9 cellular contexts compared by ENCODE assay signal in genomic region chr4:3305610-3306371, GRCh38. TPM values are rescaled to one million over a fixed set of nuclear protein-coding genes. Genes with fewer than 3 reads are reported as not detected.
DNase-seq lines count a peak whose midpoint lies in the region; ATAC-seq and TF ChIP-seq lines count a peak whose summit lies in the region.
"Had no signal": no experiment of that assay in that cellular context is flagged by ENCODE, and none has a peak within 500 bp of the region (broad histone marks: within the 10 kb centered on the region; RNA-seq: fewer than 3 reads in every experiment).

No MANE protein-coding gene starts in this region.

- ATAC-seq in HG03521 (IDR thresholded peaks at IDR 0.05; ENCODE audit: unreplicated experiment) = no peak

- H3K4me3 ChIP-seq in WERI-Rb-1 (ENCODE audit: low read depth, low read length) (no peak overlapping the region), tibial artery (no peak overlapping the region)
- H3K4me3 ChIP-seq: PC-9 had no signal

- no peak for TF ChIP-seq CTCF in WERI-Rb-1 (IDR thresholded peaks at IDR 0.05; ENCODE audit: low read depth, low read length)
- TF ChIP-seq CTCF in tibial artery (IDR thresholded peaks at IDR 0.05) = no peak

- no peaks in the 10 kb centered on the region for H3K27me3 Mint-ChIP-seq in activated naive CD4-positive, alpha-beta T cell treated with anti-CD3 and anti-CD28 coated beads for 36 hours (ENCODE audit: low read depth)

- H3K4me3 Mint-ChIP-seq in activated naive CD4-positive, alpha-beta T cell treated with anti-CD3 and anti-CD28 coated beads for 36 hours = peak overlapping the region; percentile 46

- peak; percentile 73 for DNase-seq in activated naive CD4-positive, alpha-beta T cell treated with anti-CD3 and anti-CD28 coated beads for 36 hours
- no peak for DNase-seq in activated naive CD4-positive, alpha-beta T cell treated with Interleukin-2 at 50 U/mL for 16 hours
- no peak for DNase-seq in WERI-Rb-1
- DNase-seq in islet precursor cell = peak; percentile 43
- DNase-seq in tibial artery = peak; percentile 13 to 31
- DNase-seq in effector CD4-positive, alpha-beta T cell = no peak
- no peak for DNase-seq in SW 1271 (lab: John Stamatoyannopoulos, UW)
- DNase-seq: PC-9 had no signal

- peak overlapping the region; percentile 46 for H3K27ac ChIP-seq in WERI-Rb-1
- H3K27ac ChIP-seq in tibial artery = no peak overlapping the region
- H3K27ac ChIP-seq: PC-9 had no signal

- no peaks in the 10 kb centered on the region for H3K9me3 Mint-ChIP-seq in activated naive CD4-positive, alpha-beta T cell treated with anti-CD3 and anti-CD28 coated beads for 36 hours

- H3K27me3 ChIP-seq in WERI-Rb-1 (ENCODE audit: insufficient read depth, low read depth, severe bottlenecking) = no peaks in the 10 kb centered on the region
- no peaks in the 10 kb centered on the region for H3K27me3 ChIP-seq in tibial artery

- intact Hi-C loops in activated naive CD4-positive, alpha-beta T cell treated with anti-CD3 and anti-CD28 coated beads for 36 hours (cut with micrococcal nuclease) = no loop called here
- intact Hi-C loops in tibial artery (cut with DNase I; ENCODE audit: low total_unique reads) = no loop called here

- H3K4me1 Mint-ChIP-seq in activated naive CD4-positive, alpha-beta T cell treated with anti-CD3 and anti-CD28 coated beads for 36 hours (ENCODE audit: low read depth) = peaks cover 51% of the 10 kb centered on the region

- H3K36me3 ChIP-seq in WERI-Rb-1 (peaks cover 3% of the 10 kb centered on the region; the same call in 1 of the 2 replicates), tibial artery (no peaks in the 10 kb centered on the region)

- no peaks in the 10 kb centered on the region for H3K36me3 Mint-ChIP-seq in activated naive CD4-positive, alpha-beta T cell treated with anti-CD3 and anti-CD28 coated beads for 36 hours (ENCODE audit: low read depth)

- H3K27ac Mint-ChIP-seq in activated naive CD4-positive, alpha-beta T cell treated with anti-CD3 and anti-CD28 coated beads for 36 hours = peak overlapping the region; percentile 85

- H3K9me3 ChIP-seq in WERI-Rb-1 (ENCODE audit: severe bottlenecking) = no peaks in the 10 kb centered on the region
- H3K9me3 ChIP-seq in tibial artery = no peaks in the 10 kb centered on the region

- peaks cover 0 to 30% (median 10%) of the 10 kb centered on the region in 4 donors for H3K4me1 ChIP-seq in tibial artery

- CTCF ChIA-PET in activated naive CD4-positive, alpha-beta T cell treated with anti-CD3 and anti-CD28 coated beads for 36 hours (lab: Charles Lee) = interaction anchor here (0.8 to 1.1 kb wide), 2 partner anchors 8 to 24 kb away, joined by 3 read pairs; no protein-coding TSS in a partner anchor

RNA-seq across cellular contexts. Expression of gene RGS12, which starts 13.0 kb away (rescaled TPM):
- 1 to 10 TPM; 8.7 to 8.9 TPM for total RNA-seq in activated naive CD4-positive, alpha-beta T cell treated with anti-CD3 and anti-CD28 coated beads for 36 hours

RNA-seq across cellular contexts. Expression of gene MSANTD1, which starts 56.8 kb away (rescaled TPM):
- under 1 TPM; 0.49 to 0.55 TPM for total RNA-seq in activated naive CD4-positive, alpha-beta T cell treated with anti-CD3 and anti-CD28 coated beads for 36 hours

Comparison
In these comparisons a context has a peak if more than half of its experiments do, and no peak if none do; other contexts are left out.
1. DNase-seq: peak in activated naive CD4-positive, alpha-beta T cell treated with anti-CD3 and anti-CD28 coated beads for 36 hours (single experiment), islet precursor cell (single experiment) and tibial artery (2 of 2); none in activated naive CD4-positive, alpha-beta T cell treated with Interleukin-2 at 50 U/mL for 16 hours (single experiment), WERI-Rb-1 (single experiment), effector CD4-positive, alpha-beta T cell (single experiment) and SW 1271 (0 of 2).